ENCODE assay signal across 8 cellular contexts in the genomic region with DNA sequence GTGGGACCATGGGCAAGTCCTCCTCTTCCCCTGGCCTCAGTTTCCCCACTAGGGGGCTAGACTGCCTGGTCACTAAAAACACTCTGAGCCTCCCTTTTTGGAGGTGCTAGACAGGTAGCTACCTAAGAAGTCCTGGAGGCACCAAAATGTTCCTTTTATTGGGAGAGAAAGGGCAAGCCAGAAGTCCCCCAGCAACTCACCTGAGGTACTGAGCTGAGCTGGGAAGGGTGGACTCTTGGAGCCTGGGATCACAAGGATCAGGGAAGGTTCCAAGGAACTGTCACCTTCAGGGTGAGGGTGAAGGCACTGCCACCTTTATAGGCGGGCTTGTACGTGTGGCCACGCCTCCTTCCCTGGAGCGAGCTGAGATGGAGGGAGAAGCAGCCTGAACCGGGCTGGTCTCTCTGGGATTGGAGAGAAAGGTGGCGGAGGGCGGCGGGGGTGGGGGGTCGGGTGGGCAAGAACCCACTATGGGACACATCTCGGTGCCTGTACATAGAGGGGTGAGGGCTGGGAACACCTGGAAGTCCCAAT. TPM values are rescaled to one million over a fixed set of nuclear protein-coding genes. Genes with fewer than 3 reads are reported as not detected.
DNase-seq lines count a peak whose midpoint lies in the region; ATAC-seq and TF ChIP-seq lines count a peak whose summit lies in the region.

CYP1A1 (minus strand) TSS at position 288 of the 534 bp plus-strand sequence. CDS start 2,431 bp downstream, outside the sequence.

- no peaks in the 10 kb centered on the region for H3K27me3 ChIP-seq in GM06990 (replicated peaks; ENCODE audit: control insufficient read depth, insufficient read depth, low read length)

- H3K4me3 ChIP-seq in GM06990 (replicated peaks; ENCODE audit: low read depth, low read length) = peak within 1 kb of the TSS; percentile 67

- peak; percentile 69 for ATAC-seq in left ventricle myocardium superior
- peak; percentile 46 for ATAC-seq in sciatic nerve
- ATAC-seq in GM19463 (IDR thresholded peaks at IDR 0.05; ENCODE audit: unreplicated experiment) = no peak
- no peak for ATAC-seq in GM21717 (IDR thresholded peaks at IDR 0.05; ENCODE audit: unreplicated experiment)

- CTCF ChIA-PET in activated naive CD4-positive, alpha-beta T cell treated with anti-CD3 and anti-CD28 coated beads for 36 hours (lab: Charles Lee) = interaction anchor here (1.5 to 1.6 kb wide), 3 partner anchors 10 to 104 kb away, joined by 6 to 13 read pairs (median 6); no protein-coding TSS in a partner anchor

- intact Hi-C loops in activated naive CD4-positive, alpha-beta T cell treated with anti-CD3 and anti-CD28 coated beads for 36 hours (cut with micrococcal nuclease) = no loop called here
- intact Hi-C loops in left ventricle myocardium superior (cut with micrococcal nuclease) = no loop called here
- intact Hi-C loops in sciatic nerve (cut with DNase I) = no loop called here

- H3K36me3 ChIP-seq in GM06990 (ENCODE audit: control insufficient read depth, insufficient read depth, low read length) = no peaks in the 10 kb centered on the region

- peak within 1 kb of the TSS; percentile 57 for H3K4me3 Mint-ChIP-seq in activated naive CD4-positive, alpha-beta T cell treated with anti-CD3 and anti-CD28 coated beads for 36 hours

- H3K36me3 Mint-ChIP-seq in activated naive CD4-positive, alpha-beta T cell treated with anti-CD3 and anti-CD28 coated beads for 36 hours (ENCODE audit: low read depth) = no peaks in the 10 kb centered on the region

- DNase-seq in GM06990 (ENCODE audit: extremely low read depth, insufficient read length) (no peak), NCI-H2171 treated with DMSO at 0.1 percent for 48 hours (lab: John Stamatoyannopoulos, UW) (peak; percentile 2), left ventricle myocardium superior (peak; percentile 55), sciatic nerve (ENCODE audit: low spot score) (no peak), amniotic stem cell (lab: John Stamatoyannopoulos, UW) (no peak)
- DNase-seq in activated naive CD4-positive, alpha-beta T cell treated with anti-CD3 and anti-CD28 coated beads for 36 hours = peak; percentile 38

- peaks cover 11% of the 10 kb centered on the region for H3K4me1 Mint-ChIP-seq in activated naive CD4-positive, alpha-beta T cell treated with anti-CD3 and anti-CD28 coated beads for 36 hours (ENCODE audit: low read depth)

- no peak for TF ChIP-seq CTCF in GM06990 (IDR thresholded peaks at IDR 0.05; ENCODE audit: insufficient read depth, low read length, poor library complexity, severe bottlenecking)

- peaks cover 20% of the 10 kb centered on the region for H3K27me3 Mint-ChIP-seq in activated naive CD4-positive, alpha-beta T cell treated with anti-CD3 and anti-CD28 coated beads for 36 hours (ENCODE audit: low read depth)

- H3K9me3 Mint-ChIP-seq in activated naive CD4-positive, alpha-beta T cell treated with anti-CD3 and anti-CD28 coated beads for 36 hours = no peaks in the 10 kb centered on the region

- no peak within 1 kb of the TSS for H3K27ac Mint-ChIP-seq in activated naive CD4-positive, alpha-beta T cell treated with anti-CD3 and anti-CD28 coated beads for 36 hours

RNA-seq across cellular contexts. Expression of gene CYP1A1, which starts in this region (rescaled TPM):
- total RNA-seq in activated naive CD4-positive, alpha-beta T cell treated with anti-CD3 and anti-CD28 coated beads for 36 hours = under 1 TPM; 0.12 to 0.37 TPM
- total RNA-seq in left ventricle myocardium superior (0.45 TPM), sciatic nerve (0.18 TPM)

Comparison
In these comparisons a context has a peak if more than half of its experiments do, and no peak if none do; other contexts are left out.
1. Peak in DNase-seq in activated naive CD4-positive, alpha-beta T cell treated with anti-CD3 and anti-CD28 coated beads for 36 hours; RNA of the gene not detected or under 1 TPM.
2. Peak in DNase-seq and ATAC-seq in left ventricle myocardium superior; RNA of the gene not detected or under 1 TPM.
3. Peak in ATAC-seq in sciatic nerve; RNA of the gene not detected or under 1 TPM.